In genomic region chr1:84479998-84480397, GRCh38 we compare ENCODE assay signal across 7 cellular contexts. TPM values are rescaled to one million over a fixed set of nuclear protein-coding genes. Genes with fewer than 3 reads are reported as not detected.
DNase-seq lines count a peak whose midpoint lies in the region; ATAC-seq and TF ChIP-seq lines count a peak whose summit lies in the region.

No MANE protein-coding gene starts in this region.

- H3K27ac ChIP-seq in right lobe of liver (peak overlapping the region in 2 of 3 donors; percentile 60 to 77), vagina (peak overlapping the region; percentile 77)

- intact Hi-C loops in right lobe of liver (cut with DNase I), result no loop called here
- intact Hi-C loops in vagina (cut with DNase I), result no loop called here

- TF ChIP-seq POLR2A in right lobe of liver (IDR thresholded peaks at IDR 0.05), result no peak
- no peak for TF ChIP-seq POLR2A in vagina (IDR thresholded peaks at IDR 0.05)

- WGBS in right lobe of liver (ENCODE audit: insufficient coverage, low coverage, low lambda C conversion rate, missing lambda C conversion rate), result 2% methylated on average over 9 of the region's 9 CpGs

- H3K4me1 ChIP-seq in right lobe of liver, result peaks cover 0 to 13% (median 4%) of the 10 kb centered on the region in 4 donors
- H3K4me1 ChIP-seq in vagina, result peaks cover 33% of the 10 kb centered on the region

- peak overlapping the region; percentile 87 for H3K4me3 ChIP-seq in astrocyte of the spinal cord (ENCODE audit: low read depth, low read length)
- peak overlapping the region; percentile 76 to 87 (median 84) for H3K4me3 ChIP-seq in right lobe of liver
- peak overlapping the region; percentile 57 to 75 for H3K4me3 ChIP-seq in vagina

- no peak for DNase-seq in astrocyte of the spinal cord (ENCODE audit: low read depth, low spot score)
- DNase-seq in right lobe of liver, result no peak
- no peak for DNase-seq in vagina (ENCODE audit: extremely low spot score in 2 of 2)
- no peak for DNase-seq in NCI-H146 (lab: John Stamatoyannopoulos, UW)
- DNase-seq in activated CD8-positive, alpha-beta memory T cell treated with anti-CD3 and anti-CD28 coated beads, Interleukin-2, amount 50 U/mL, for 4 hours, result no peak

- in situ Hi-C loops in astrocyte of the spinal cord (cut with HindIII; ENCODE audit: low sequenced_read_pairs), result no loop called here

- H3K9me3 ChIP-seq in right lobe of liver (no peaks in the 10 kb centered on the region), vagina (no peaks in the 10 kb centered on the region)

- ATAC-seq in GM18907 (IDR thresholded peaks at IDR 0.05; ENCODE audit: unreplicated experiment) (peak; percentile 32), HG03439 (IDR thresholded peaks at IDR 0.05; ENCODE audit: unreplicated experiment) (peak; percentile 16), right lobe of liver (no peak)

- H3K27me3 ChIP-seq in right lobe of liver, result peaks cover 0 to 3% of the 10 kb centered on the region in 2 donors
- H3K27me3 ChIP-seq in vagina, result no peaks in the 10 kb centered on the region

- TF ChIP-seq CTCF in astrocyte of the spinal cord (IDR thresholded peaks at IDR 0.05; ENCODE audit: low read depth, low read length) (no peak), right lobe of liver (IDR thresholded peaks at IDR 0.05) (no peak), vagina (IDR thresholded peaks at IDR 0.05) (no peak)

- H3K36me3 ChIP-seq in right lobe of liver, result peaks cover 0 to 17% (median under 1%) of the 10 kb centered on the region in 4 donors
- peaks cover 0 to 21% of the 10 kb centered on the region in 2 donors for H3K36me3 ChIP-seq in vagina

RNA-seq across cellular contexts. Expression of gene RPF1, which starts 0.9 kb away (rescaled TPM):
- total RNA-seq in right lobe of liver (10 to 100 TPM in 5 of 6 experiments, 1 to 10 TPM in 1; 8.6 to 29.7 (median 14.0) TPM), vagina (23.8 TPM)

RNA-seq across cellular contexts. Expression of gene SPATA1, which starts 26.2 kb away (rescaled TPM):
- 1 to 10 TPM in 3 of 6 experiments, under 1 TPM in 3; 0.31 to 1.7 (median 0.92) TPM for total RNA-seq in right lobe of liver
- total RNA-seq in vagina, result 0.25 TPM

RNA-seq across cellular contexts. Expression of gene GNG5, which starts 26.4 kb away (rescaled TPM):
- total RNA-seq in right lobe of liver, result 10 to 100 TPM; 44.5 to 85.0 (median 54.6) TPM
- total RNA-seq in vagina, result 95.3 TPM

Comparison
In these comparisons a context has a peak if more than half of its experiments do, and no peak if none do; other contexts are left out.
1. ATAC-seq: peak in GM18907 (single experiment) and HG03439 (single experiment); none in right lobe of liver (0 of 4).
2. Peak in every context shown above with its lines, with median percentiles within 50 percentile points of each other: H3K4me3 ChIP-seq.